ENCODE assay signal across 1 cellular context in genomic region chr18:28168725-28169124, GRCh38.
TF ChIP-seq lines count a peak whose summit lies in the region.

No MANE protein-coding gene starts in this region.

TF ChIP-seq in HepG2, 621 proteins besides CTCF, POLR2A, EP300 and RAD21:
- TF ChIP-seq THAP9 (CRISPR knock-in tag; IDR thresholded peaks at IDR 0.05; ENCODE audit: borderline replicate concordance), result no peak
- no peak for TF ChIP-seq SNAPC2 (CRISPR knock-in tag; IDR thresholded peaks at IDR 0.05)
- no peak for TF ChIP-seq ZNF367 (CRISPR knock-in tag; IDR thresholded peaks at IDR 0.05; ENCODE audit: borderline replicate concordance)
- no peak for TF ChIP-seq ZNF501 (CRISPR knock-in tag; IDR thresholded peaks at IDR 0.05)
- no peak for TF ChIP-seq HES4 (CRISPR knock-in tag; IDR thresholded peaks at IDR 0.05; ENCODE audit: borderline replicate concordance)
- no peak for TF ChIP-seq ZNF264 (CRISPR knock-in tag; IDR thresholded peaks at IDR 0.05)
- no peak for TF ChIP-seq SATB2 (CRISPR knock-in tag; IDR thresholded peaks at IDR 0.05)
- no peak for TF ChIP-seq SSRP1 (CRISPR knock-in tag; IDR thresholded peaks at IDR 0.05)
- no peak for TF ChIP-seq ZNF530 (CRISPR knock-in tag; IDR thresholded peaks at IDR 0.05; ENCODE audit: low read depth)
- TF ChIP-seq ZNF674 (CRISPR knock-in tag; IDR thresholded peaks at IDR 0.05; ENCODE audit: low read depth), result no peak
- no peak for TF ChIP-seq NCOA1 (CRISPR knock-in tag; IDR thresholded peaks at IDR 0.05)
- no peak for TF ChIP-seq ZNF280B (CRISPR knock-in tag; IDR thresholded peaks at IDR 0.05; ENCODE audit: borderline replicate concordance)
- no peak for TF ChIP-seq ZNF513 (CRISPR knock-in tag; conservative IDR thresholded peaks at IDR 0.05)
- TF ChIP-seq ZNF724P (CRISPR knock-in tag; IDR thresholded peaks at IDR 0.05; ENCODE audit: borderline replicate concordance), result no peak
- no peak for TF ChIP-seq SYNCRIP (IDR thresholded peaks at IDR 0.05; ENCODE audit: insufficient read depth, low read depth, low read length)
- no peak for TF ChIP-seq MXD4 (CRISPR knock-in tag; IDR thresholded peaks at IDR 0.05)
